In the genomic region with DNA sequence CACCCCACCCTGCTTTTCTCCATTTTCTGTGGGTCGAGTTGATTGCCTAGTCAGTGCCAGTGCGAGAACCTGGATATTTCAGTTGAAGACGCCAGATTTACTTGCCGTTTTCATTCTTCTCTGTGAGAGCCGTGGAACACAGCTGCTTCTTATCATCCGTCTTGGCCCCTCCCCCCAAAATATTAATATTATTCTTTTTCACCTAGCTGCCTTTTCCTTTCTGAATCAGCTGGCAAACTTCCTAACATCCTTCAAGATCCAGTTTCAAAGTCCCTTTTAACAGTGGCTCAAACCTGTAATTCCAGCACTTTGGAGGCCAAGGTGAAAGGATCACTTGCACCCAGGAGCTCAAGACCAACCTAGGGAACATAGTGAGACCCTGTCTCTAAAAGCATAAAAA, we compare ENCODE assay signal across 1 cellular context.
TF ChIP-seq lines count a peak whose summit lies in the region.

No MANE protein-coding gene starts in this region.

TF ChIP-seq in IMR-90, 13 proteins besides CTCF, POLR2A, EP300 and RAD21:
- TF ChIP-seq RFX5 (IDR thresholded peaks at IDR 0.05; ENCODE audit: low read depth, low read length) (no peak), MXI1 (IDR thresholded peaks at IDR 0.05; ENCODE audit: borderline replicate concordance, low read depth, low read length) (no peak), SMC3 (IDR thresholded peaks at IDR 0.05; ENCODE audit: low read depth, low read length) (no peak), CHD1 (IDR thresholded peaks at IDR 0.05; ENCODE audit: low read depth, low read length) (no peak), MAFK (IDR thresholded peaks at IDR 0.05; ENCODE audit: low read depth, low read length) (no peak), RCOR1 (IDR thresholded peaks at IDR 0.05; ENCODE audit: insufficient replicate concordance, low read length) (no peak), NFE2L2 (IDR thresholded peaks at IDR 0.05; ENCODE audit: low read depth, low read length) (no peak), CEBPB (IDR thresholded peaks at IDR 0.05; ENCODE audit: low read depth, low read length) (no peak), MAZ (IDR thresholded peaks at IDR 0.05; ENCODE audit: borderline replicate concordance, low read depth, low read length) (no peak), BHLHE40 (IDR thresholded peaks at IDR 0.05; ENCODE audit: low read depth, low read length) (no peak), FOS (IDR thresholded peaks at IDR 0.05; ENCODE audit: low read depth, low read length) (no peak)
- TF ChIP-seq, protein P1, sequence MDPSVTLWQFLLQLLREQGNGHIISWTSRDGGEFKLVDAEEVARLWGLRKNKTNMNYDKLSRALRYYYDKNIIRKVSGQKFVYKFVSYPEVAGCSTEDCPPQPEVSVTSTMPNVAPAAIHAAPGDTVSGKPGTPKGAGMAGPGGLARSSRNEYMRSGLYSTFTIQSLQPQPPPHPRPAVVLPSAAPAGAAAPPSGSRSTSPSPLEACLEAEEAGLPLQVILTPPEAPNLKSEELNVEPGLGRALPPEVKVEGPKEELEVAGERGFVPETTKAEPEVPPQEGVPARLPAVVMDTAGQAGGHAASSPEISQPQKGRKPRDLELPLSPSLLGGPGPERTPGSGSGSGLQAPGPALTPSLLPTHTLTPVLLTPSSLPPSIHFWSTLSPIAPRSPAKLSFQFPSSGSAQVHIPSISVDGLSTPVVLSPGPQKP (IDR thresholded peaks at IDR 0.05; ENCODE audit: borderline replicate concordance, low read depth, low read length), result no peak
- TF ChIP-seq, protein P2, sequence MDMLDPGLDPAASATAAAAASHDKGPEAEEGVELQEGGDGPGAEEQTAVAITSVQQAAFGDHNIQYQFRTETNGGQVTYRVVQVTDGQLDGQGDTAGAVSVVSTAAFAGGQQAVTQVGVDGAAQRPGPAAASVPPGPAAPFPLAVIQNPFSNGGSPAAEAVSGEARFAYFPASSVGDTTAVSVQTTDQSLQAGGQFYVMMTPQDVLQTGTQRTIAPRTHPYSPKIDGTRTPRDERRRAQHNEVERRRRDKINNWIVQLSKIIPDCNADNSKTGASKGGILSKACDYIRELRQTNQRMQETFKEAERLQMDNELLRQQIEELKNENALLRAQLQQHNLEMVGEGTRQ (IDR thresholded peaks at IDR 0.05; ENCODE audit: low read depth, low read length), result no peak
